Comparison of ENCODE assay signal across 29 cellular contexts in the genomic region with DNA sequence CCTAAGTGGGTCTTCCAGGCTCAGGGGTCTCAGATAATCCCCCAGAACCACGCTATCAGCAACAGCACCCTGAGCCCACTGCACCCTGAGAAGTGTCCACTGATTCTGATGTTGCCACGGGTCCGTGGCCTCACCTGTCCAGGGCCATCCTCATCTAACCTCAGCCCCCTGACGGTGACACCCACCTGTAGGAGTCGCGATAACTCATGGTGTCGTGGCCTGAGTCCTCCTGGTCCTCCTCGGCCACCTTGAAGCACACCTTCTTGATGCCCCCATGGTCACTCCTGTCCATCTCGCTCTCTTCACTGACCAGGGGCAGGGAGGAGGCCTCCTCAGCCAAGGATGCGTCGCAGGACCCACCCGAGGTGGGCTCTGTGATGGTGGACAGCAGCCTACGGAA.
A peak's percentile ranks its signal among the peaks of the same experiment; 100 is the strongest.
DNase-seq lines count a peak whose midpoint lies in the region; ATAC-seq and TF ChIP-seq lines count a peak whose summit lies in the region.
"Had no signal": no experiment of that assay in that cellular context is flagged by ENCODE, and none has a peak within 500 bp of the region (broad histone marks: within the 10 kb centered on the region; RNA-seq: fewer than 3 reads in every experiment).

No MANE protein-coding gene starts in this region.

- no peaks in the 10 kb centered on the region for H3K4me1 ChIP-seq in H9 (ENCODE audit: insufficient read depth, low read length)
- peaks cover 0 to 2% (median 0%) of the 10 kb centered on the region in 4 donors for H3K4me1 ChIP-seq in right lobe of liver
- H3K4me1 ChIP-seq: A549, HAP-1 had no signal

- no CpG with 5 or more reads among the region's 13 CpGs for WGBS in H9 (ENCODE audit: extremely low coverage, insufficient read length, low lambda C conversion rate)
- no CpG with 5 or more reads among the region's 13 CpGs for WGBS in right lobe of liver (ENCODE audit: insufficient coverage, low coverage, low lambda C conversion rate, missing lambda C conversion rate)

- CTCF ChIA-PET in WTC11 (lab: Charles Lee), result interaction anchor here (1.8 kb wide), 1 partner anchor 12 kb away, joined by 12 read pairs; no protein-coding TSS in a partner anchor

- no peak overlapping the region for H4K8ac ChIP-seq in H9 (replicated peaks; ENCODE audit: insufficient read length, low read depth, low read length)

- H3K9ac ChIP-seq in H9 (ENCODE audit: extremely low read depth, insufficient read length, low read length), result no peak overlapping the region
- H3K9ac ChIP-seq: BLaER1 treated with 17β-estradiol and CSF1 and Interleukin-3, amounts not matched to agents 10 nM and 100 nM; KMS-11 had no signal

- H3K4ac ChIP-seq in H9 (ENCODE audit: low read depth, low read length), result no peak overlapping the region

- no peaks in the 10 kb centered on the region for H3K27me3 Mint-ChIP-seq in H9 (ENCODE audit: low read depth)
- H3K27me3 Mint-ChIP-seq in WTC11 (ENCODE audit: low read depth), result no peaks in the 10 kb centered on the region
- no peaks in the 10 kb centered on the region for H3K27me3 Mint-ChIP-seq in natural killer cell (ENCODE audit: low read depth in 2 of 2)
- H3K27me3 Mint-ChIP-seq: CD4-positive, alpha-beta T cell; IgD-negative memory B cell had no signal

- H4K91ac ChIP-seq in H9 (ENCODE audit: insufficient read length, low read depth, low read length), result no peak overlapping the region

- no peak overlapping the region; a peak in 1 of 5 replicates for H3K4me3 Mint-ChIP-seq in H9
- H3K4me3 Mint-ChIP-seq in WTC11, result no peak overlapping the region
- H3K4me3 Mint-ChIP-seq in natural killer cell, result no peak overlapping the region
- H3K4me3 Mint-ChIP-seq in stimulated activated effector memory CD8-positive, alpha-beta T cell treated with anti-CD3 and anti-CD28 coated beads, Interleukin-12 subunit alpha, Interleukin-12 subunit beta, amount 100 ng/mL, for 72 hours, result no peak overlapping the region
- H3K4me3 Mint-ChIP-seq: CD4-positive, alpha-beta T cell; GM23338; IgD-negative memory B cell had no signal

- no peak overlapping the region for H2AFZ ChIP-seq in H9 (ENCODE audit: low read length)
- H2AFZ ChIP-seq: GM23338 had no signal

- no peak for ATAC-seq in WTC11
- no peak for ATAC-seq in natural killer cell
- ATAC-seq in stimulated activated effector memory CD8-positive, alpha-beta T cell treated with anti-CD3 and anti-CD28 coated beads, Interleukin-12 subunit alpha, Interleukin-12 subunit beta, amount 100 ng/mL, for 72 hours, result no peak
- no peak for ATAC-seq in right lobe of liver
- ATAC-seq: A549, GM12878, GM23338, PC-3 had no signal

- H3T11ph ChIP-seq in H9 (ENCODE audit: low read length), result no peak overlapping the region

- H3K4me1 Mint-ChIP-seq in H9 (no peaks in the 10 kb centered on the region), WTC11 (no peaks in the 10 kb centered on the region), natural killer cell (peaks cover 5 to 17% of the 10 kb centered on the region in 2 donors)
- peaks cover 8% of the 10 kb centered on the region for H3K4me1 Mint-ChIP-seq in stimulated activated effector memory CD8-positive, alpha-beta T cell treated with anti-CD3 and anti-CD28 coated beads, Interleukin-12 subunit alpha, Interleukin-12 subunit beta, amount 100 ng/mL, for 72 hours
- H3K4me1 Mint-ChIP-seq: GM23338, IgD-negative memory B cell had no signal

- TF ChIP-seq CTCF in H9 (conservative IDR thresholded peaks at IDR 0.05) (no peak), WTC11 (IDR thresholded peaks at IDR 0.05) (no peak), natural killer cell (IDR thresholded peaks at IDR 0.05) (no peak), right lobe of liver (IDR thresholded peaks at IDR 0.05) (no peak)

- H3K9me3 Mint-ChIP-seq in H9, result no peaks in the 10 kb centered on the region
- H3K9me3 Mint-ChIP-seq in WTC11, result no peaks in the 10 kb centered on the region
- no peaks in the 10 kb centered on the region for H3K9me3 Mint-ChIP-seq in natural killer cell
- H3K9me3 Mint-ChIP-seq in stimulated activated effector memory CD8-positive, alpha-beta T cell treated with anti-CD3 and anti-CD28 coated beads, Interleukin-12 subunit alpha, Interleukin-12 subunit beta, amount 100 ng/mL, for 72 hours, result no peaks in the 10 kb centered on the region
- H3K9me3 Mint-ChIP-seq: CD4-positive, alpha-beta T cell; GM23338; IgD-negative memory B cell had no signal

- no peak overlapping the region for H3K23ac ChIP-seq in H9 (ENCODE audit: insufficient read length, low read depth, low read length)

- no peak for TF ChIP-seq POLR2A in right lobe of liver (IDR thresholded peaks at IDR 0.05)

- H3K23me2 ChIP-seq in H9 (ENCODE audit: insufficient read length, low read depth, low read length, poor library complexity, severe bottlenecking), result no peaks in the 10 kb centered on the region

- no peak overlapping the region for H2BK12ac ChIP-seq in H9 (ENCODE audit: insufficient read length, low read depth, low read length)

- no peak overlapping the region for H3K27ac ChIP-seq in H9 (ENCODE audit: insufficient read length, low read depth, low read length)
- H3K27ac ChIP-seq in caudate nucleus (ENCODE audit: low read depth, low read length), result no peak overlapping the region
- H3K27ac ChIP-seq in right lobe of liver, result no peak overlapping the region
- H3K27ac ChIP-seq: A549; BLaER1 treated with 17β-estradiol and CSF1 and Interleukin-3, amounts not matched to agents 10 nM and 100 nM; KMS-11 had no signal

- H2BK120ac ChIP-seq in H9 (ENCODE audit: low read depth, low read length, poor library complexity, severe bottlenecking), result no peak overlapping the region

- no peak overlapping the region for H3K4me2 ChIP-seq in H9 (ENCODE audit: insufficient read depth, insufficient read length, low read length)
- H3K4me2 ChIP-seq: A549; BLaER1 treated with 17β-estradiol and CSF1 and Interleukin-3, amounts not matched to agents 10 nM and 100 nM; GM23338; KMS-11 had no signal

- H2AK5ac ChIP-seq in H9 (ENCODE audit: insufficient read length, low read length), result no peak overlapping the region

- H3K79me1 ChIP-seq in H9 (ENCODE audit: insufficient read depth, low read depth, low read length, poor library complexity, severe bottlenecking), result no peaks in the 10 kb centered on the region

- H3K27ac Mint-ChIP-seq in H9 (peak overlapping the region in 2 of 3 experiments; percentile 60 to 85; a peak in 2 of 7 replicates), WTC11 (peak overlapping the region; percentile 48; the same call in 1 of the 2 replicates), natural killer cell (peak overlapping the region; percentile 66 to 79)
- H3K27ac Mint-ChIP-seq in stimulated activated effector memory CD8-positive, alpha-beta T cell treated with anti-CD3 and anti-CD28 coated beads, Interleukin-12 subunit alpha, Interleukin-12 subunit beta, amount 100 ng/mL, for 72 hours, result peak overlapping the region; percentile 15
- H3K27ac Mint-ChIP-seq: CD4-positive, alpha-beta T cell; GM23338 had no signal

- H4K5ac ChIP-seq in H9 (ENCODE audit: insufficient read length, low read depth, low read length), result no peak overlapping the region

- no peaks in the 10 kb centered on the region for H3K27me3 ChIP-seq in H9 (ENCODE audit: insufficient read depth, low read length)
- H3K27me3 ChIP-seq in right lobe of liver, result no peaks in the 10 kb centered on the region
- H3K27me3 ChIP-seq: BLaER1 treated with 17β-estradiol and CSF1 and Interleukin-3, amounts not matched to agents 10 nM and 100 nM had no signal

- H3K79me2 ChIP-seq in H9 (ENCODE audit: insufficient read depth, low read length), result no peaks in the 10 kb centered on the region

- H3K36me3 ChIP-seq in right lobe of liver, result peaks cover 0 to 16% (median 1%) of the 10 kb centered on the region in 4 donors
- H3K36me3 ChIP-seq: HAP-1 had no signal

- POLR2A ChIA-PET in WTC11 (lab: Charles Lee), result no interaction called here

- H3K18ac ChIP-seq in H9 (ENCODE audit: insufficient read length, low read depth, low read length), result no peak overlapping the region

- no peak for DNase-seq in H9
- no peak for DNase-seq in WTC11 (ENCODE audit: low spot score)
- no peak for DNase-seq in natural killer cell
- DNase-seq in stimulated activated effector memory CD8-positive, alpha-beta T cell treated with anti-CD3 and anti-CD28 coated beads, Interleukin-12 subunit alpha, Interleukin-12 subunit beta, amount 100 ng/mL, for 72 hours (ENCODE audit: low spot score in 2 of 2), result no peak
- no peak for DNase-seq in DMS 273 (lab: John Stamatoyannopoulos, UW; ENCODE audit: unreplicated experiment)
- DNase-seq in caudate nucleus (lab: John Stamatoyannopoulos, UW), result no peak
- no peak for DNase-seq in right lobe of liver
- DNase-seq: AML-193; Caco-2; CD4-positive, alpha-beta T cell; DMS 273 treated with DMSO at 0.1 percent for 48 hours; DMS79; EL; GDM1; MM.1S; NCI-H2029; NCI-H446 treated with DMSO at 0.1 percent for 48 hours; NCI-H526; NCI-H82; NK-92 treated with Interleukin-12 subunit alpha and Interleukin-12 subunit beta, amount 100 ng/mL, for 24 hours; PC-3; SHP77 had no signal

- no peak overlapping the region for H3K14ac ChIP-seq in H9 (ENCODE audit: insufficient read depth, low read length)

- intact Hi-C loops in natural killer cell (cut with micrococcal nuclease), result no loop called here
- intact Hi-C loops in right lobe of liver (cut with DNase I), result no loop called here

- no peak overlapping the region for H3K4me3 ChIP-seq in right lobe of liver
- H3K4me3 ChIP-seq: A549; BLaER1 treated with 17β-estradiol and CSF1 and Interleukin-3, amounts not matched to agents 10 nM and 100 nM; GM12878; GM23338; HAP-1 had no signal

- no peaks in the 10 kb centered on the region for H3K9me3 ChIP-seq in H9 (ENCODE audit: control insufficient read depth, low read depth, low read length)
- no peaks in the 10 kb centered on the region for H3K9me3 ChIP-seq in right lobe of liver
- H3K9me3 ChIP-seq: A549; BLaER1 treated with 17β-estradiol and CSF1 and Interleukin-3, amounts not matched to agents 10 nM and 100 nM; Caco-2; HAP-1 had no signal

- H2BK15ac ChIP-seq in H9 (ENCODE audit: low read depth, low read length), result no peak overlapping the region

- no peak overlapping the region for H2BK20ac ChIP-seq in H9 (ENCODE audit: low read depth, low read length, poor library complexity, severe bottlenecking)

- no peak overlapping the region for H3K56ac ChIP-seq in H9 (ENCODE audit: insufficient read length, low read depth, low read length)

- H2BK5ac ChIP-seq in H9 (ENCODE audit: insufficient read length, low read length), result no peak overlapping the region

- peaks cover 6 to 13% (median 7%) of the 10 kb centered on the region in 3 experiments; a peak in 6 of 7 replicates for H3K36me3 Mint-ChIP-seq in H9 (ENCODE audit: insufficient read depth in 1 of 3, low read depth in 3 of 3)
- peaks cover 12% of the 10 kb centered on the region for H3K36me3 Mint-ChIP-seq in WTC11
- peaks cover 38% of the 10 kb centered on the region for H3K36me3 Mint-ChIP-seq in natural killer cell
- peaks cover 100% of the 10 kb centered on the region for H3K36me3 Mint-ChIP-seq in stimulated activated effector memory CD8-positive, alpha-beta T cell treated with anti-CD3 and anti-CD28 coated beads, Interleukin-12 subunit alpha, Interleukin-12 subunit beta, amount 100 ng/mL, for 72 hours
- H3K36me3 Mint-ChIP-seq: IgD-negative memory B cell had no signal

- H4K20me1 ChIP-seq in H9 (ENCODE audit: control insufficient read depth, insufficient read depth, insufficient read length), result no peaks in the 10 kb centered on the region

Comparison
In these comparisons a context has a peak if more than half of its experiments do, and no peak if none do; other contexts are left out.
1. H3K27ac Mint-ChIP-seq: peak in every context shown above with its lines; median percentile 72 in H9; 72 in natural killer cell; 48 in WTC11; 15 in stimulated activated effector memory CD8-positive, alpha-beta T cell treated with anti-CD3 and anti-CD28 coated beads, Interleukin-12 subunit alpha, Interleukin-12 subunit beta, amount 100 ng/mL, for 72 hours.